28 cellular contexts compared by ENCODE assay signal in genomic region chr6:52053038-52053704, GRCh38. TPM values are rescaled to one million over a fixed set of nuclear protein-coding genes. Genes with fewer than 3 reads are reported as not detected.
DNase-seq lines count a peak whose midpoint lies in the region; ATAC-seq, FAIRE-seq and TF ChIP-seq lines count a peak whose summit lies in the region.
"Had no signal": no experiment of that assay in that cellular context is flagged by ENCODE, and none has a peak within 500 bp of the region (broad histone marks: within the 10 kb centered on the region; RNA-seq: fewer than 3 reads in every experiment).

No MANE protein-coding gene starts in this region.

- FAIRE-seq in kidney (lab: Jason Lieb, UNC), result no peak
- FAIRE-seq: A549, GM12891, H1 had no signal

- POLR2A ChIA-PET in T-cell (lab: Charles Lee), result no interaction called here

- no peaks in the 10 kb centered on the region for H4K20me1 ChIP-seq in BLaER1 treated with 17β-estradiol and CSF1 and Interleukin-3, amounts not matched to agents 10 nM and 100 nM

- intact Hi-C loops in kidney (cut with DNase I), result no loop called here

- DNase-seq in NCI-H526 (lab: John Stamatoyannopoulos, UW), result peak; percentile 19 to 45
- no peak for DNase-seq in kidney
- peak; percentile 62 for DNase-seq in renal cortical epithelial cell (ENCODE audit: low read depth)
- DNase-seq in T-cell, result no peak
- DNase-seq in NCI-H187 treated with DMSO at 0.1 percent for 48 hours (lab: John Stamatoyannopoulos, UW), result no peak
- DNase-seq: CD8-positive, alpha-beta memory T cell; DMS 273 treated with DMSO at 0.1 percent for 48 hours; DMS79; GF-D8; HCEC 1CT; MG63; NCI-H1105 treated with DMSO at 0.1 percent for 48 hours; NCI-H2029 treated with DMSO at 0.1 percent for 48 hours; NCI-H2227 treated with DMSO at 0.1 percent for 48 hours; NCI-H774; NK-92 treated with Interleukin-12 subunit alpha and Interleukin-12 subunit beta, amount 100 ng/mL, for 24 hours; PC-3; SHP77; T-helper 17 cell had no signal

- H3K4me1 ChIP-seq in BLaER1 treated with 17β-estradiol and CSF1 and Interleukin-3, amounts not matched to agents 10 nM and 100 nM, result peaks cover 7 to 27% (median 12%) of the 10 kb centered on the region in 10 experiments; a peak in 15 of 20 replicates
- H3K4me1 ChIP-seq in kidney (ENCODE audit: control insufficient read depth in 1 of 2, insufficient read depth in 1 of 2, low read depth in 1 of 2, low read length in 2 of 2), result peaks cover 4 to 15% of the 10 kb centered on the region in 2 donors
- H3K4me1 ChIP-seq: A549 had no signal

- no peak overlapping the region for H3K4me3 Mint-ChIP-seq in T-cell
- H3K4me3 Mint-ChIP-seq: CD14-positive monocyte; CD8-positive, alpha-beta memory T cell; T-helper 17 cell had no signal

- no peak for TF ChIP-seq CTCF in kidney (IDR thresholded peaks at IDR 0.05; ENCODE audit: borderline replicate concordance, extremely low read depth, insufficient read depth)

- H3K9ac ChIP-seq in BLaER1 treated with 17β-estradiol and CSF1 and Interleukin-3, amounts not matched to agents 10 nM and 100 nM, result no peak overlapping the region
- H3K9ac ChIP-seq in kidney (ENCODE audit: low read length in 2 of 2), result no peak overlapping the region

- peak overlapping the region in 10 of 11 experiments; percentile 1 to 78 (median 52); a peak in 19 of 22 replicates for H3K4me2 ChIP-seq in BLaER1 treated with 17β-estradiol and CSF1 and Interleukin-3, amounts not matched to agents 10 nM and 100 nM
- H3K4me2 ChIP-seq: A549 had no signal

- no peaks in the 10 kb centered on the region for H3K36me3 ChIP-seq in BLaER1 treated with 17β-estradiol and CSF1 and Interleukin-3, amounts not matched to agents 10 nM and 100 nM
- H3K36me3 ChIP-seq in kidney (ENCODE audit: control insufficient read depth in 1 of 2, insufficient read depth in 2 of 2, low read length in 2 of 2), result peaks cover 22 to 72% of the 10 kb centered on the region in 2 donors
- H3K36me3 ChIP-seq: MG63 had no signal

- no peak overlapping the region; a peak in 1 of 22 replicates for H3K27ac ChIP-seq in BLaER1 treated with 17β-estradiol and CSF1 and Interleukin-3, amounts not matched to agents 10 nM and 100 nM
- H3K27ac ChIP-seq in kidney (ENCODE audit: low read depth in 2 of 2, low read length in 2 of 2), result peak overlapping the region; percentile 5 to 20
- H3K27ac ChIP-seq: A549, HL-60 had no signal

- H3K9me3 ChIP-seq in BLaER1 treated with 17β-estradiol and CSF1 and Interleukin-3, amounts not matched to agents 10 nM and 100 nM (replicated peaks in 1 of 11), result peaks cover 0 to 1% (median 0%) of the 10 kb centered on the region in 11 experiments; a peak in 1 of 22 replicates
- no peaks in the 10 kb centered on the region for H3K9me3 ChIP-seq in kidney (ENCODE audit: control insufficient read depth in 1 of 2, low read length in 2 of 2)
- H3K9me3 ChIP-seq: A549, MG63 had no signal

- ATAC-seq in T-cell (replicated peaks in 1 of 4) (no peak), HG02884 (IDR thresholded peaks at IDR 0.05; ENCODE audit: unreplicated experiment) (no peak)
- ATAC-seq: A549, PC-3, T-helper 17 cell had no signal

- H3K27me3 ChIP-seq in BLaER1 treated with 17β-estradiol and CSF1 and Interleukin-3, amounts not matched to agents 10 nM and 100 nM, result no peaks in the 10 kb centered on the region

- CTCF ChIA-PET in T-cell (lab: Charles Lee), result no interaction called here

- H3K4me1 Mint-ChIP-seq in T-cell, result no peaks in the 10 kb centered on the region
- H3K4me1 Mint-ChIP-seq: CD14-positive monocyte; CD8-positive, alpha-beta memory T cell had no signal

- no peaks in the 10 kb centered on the region for H3K36me3 Mint-ChIP-seq in T-cell
- H3K36me3 Mint-ChIP-seq: CD14-positive monocyte; CD8-positive, alpha-beta memory T cell had no signal

- peaks cover 5 to 48% of the 10 kb centered on the region in 2 donors for H3K27me3 Mint-ChIP-seq in T-cell

- H3K9me3 Mint-ChIP-seq in T-cell, result no peaks in the 10 kb centered on the region
- H3K9me3 Mint-ChIP-seq: CD14-positive monocyte; CD8-positive, alpha-beta memory T cell had no signal

- H3K27ac Mint-ChIP-seq in T-cell, result no peak overlapping the region
- H3K27ac Mint-ChIP-seq: CD8-positive, alpha-beta memory T cell; T-helper 17 cell had no signal

- H3K4me3 ChIP-seq in BLaER1 treated with 17β-estradiol and CSF1 and Interleukin-3, amounts not matched to agents 10 nM and 100 nM, result no peak overlapping the region
- H3K4me3 ChIP-seq in kidney (ENCODE audit: low read length in 2 of 2), result no peak overlapping the region
- H3K4me3 ChIP-seq: A549, MG63 had no signal

RNA-seq across cellular contexts. Expression of gene PKHD1, which starts 34.2 kb away (rescaled TPM):
- 77.5 TPM for total RNA-seq in kidney
- 6.0 TPM for polyA plus RNA-seq in kidney (ENCODE audit: insufficient read depth, low read depth, low replicate concordance)
- total RNA-seq in renal cortical epithelial cell, result 14.1 and 67.1 TPM in 2 replicates
- total RNA-seq in T-cell, result under 1 TPM in 2 of 5 donors, not detected in 3; 0.03 TPM
- total RNA-seq: CD8-positive, alpha-beta memory T cell; NCI-H460; RPMI7951 had no signal
- polyA plus RNA-seq: A549; CD14-positive monocyte; CD8-positive, alpha-beta memory T cell had no signal

Comparison
In these comparisons a context has a peak if more than half of its experiments do, and no peak if none do; other contexts are left out.
1. H3K27ac ChIP-seq: peak in kidney (2 of 2); none in BLaER1 treated with 17β-estradiol and CSF1 and Interleukin-3, amounts not matched to agents 10 nM and 100 nM (0 of 11).
2. DNase-seq: peak in NCI-H526 (2 of 2) and renal cortical epithelial cell (single experiment); none in kidney (single experiment), T-cell (0 of 34) and NCI-H187 treated with DMSO at 0.1 percent for 48 hours (single experiment).
3. RNA of gene PKHD1, which starts 34.2 kb away (total RNA-seq): 77.5 TPM in kidney (single experiment) and 14.1 to 67.1 TPM in renal cortical epithelial cell; 0.03 TPM in T-cell; every median in the first group is over 10 times any median in the second.